ENCODE assay signal across 1 cellular context in genomic region chr19:13848811-13849241, GRCh38.
TF ChIP-seq lines count a peak whose summit lies in the region.

No MANE protein-coding gene starts in this region.

TF ChIP-seq in endothelial cell of umbilical vein, 7 proteins besides CTCF, POLR2A, EP300 and RAD21:
- TF ChIP-seq EZH2 (IDR thresholded peaks at IDR 0.05; ENCODE audit: borderline replicate concordance, low read depth, low read length, severe bottlenecking) (no peak), POLR2AphosphoS5 (IDR thresholded peaks at IDR 0.05; ENCODE audit: insufficient read depth, low read depth, low read length) (no peak), JUN (IDR thresholded peaks at IDR 0.05; ENCODE audit: borderline replicate concordance, insufficient read depth, insufficient read length, low read depth) (no peak), GATA2 (IDR thresholded peaks at IDR 0.05; ENCODE audit: insufficient read depth, insufficient read length, low read depth, low read length) (no peak), MYC (IDR thresholded peaks at IDR 0.05; ENCODE audit: low read depth, low read length) (no peak), FOS (IDR thresholded peaks at IDR 0.05; ENCODE audit: borderline replicate concordance, insufficient read depth, low read length) (no peak)
- TF ChIP-seq, protein P1, sequence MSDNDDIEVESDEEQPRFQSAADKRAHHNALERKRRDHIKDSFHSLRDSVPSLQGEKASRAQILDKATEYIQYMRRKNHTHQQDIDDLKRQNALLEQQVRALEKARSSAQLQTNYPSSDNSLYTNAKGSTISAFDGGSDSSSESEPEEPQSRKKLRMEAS (IDR thresholded peaks at IDR 0.05; ENCODE audit: insufficient read depth, insufficient read length), result no peak
